Comparison of ENCODE assay signal across 16 cellular contexts in genomic region chr1:210129759-210130158, GRCh38.
DNase-seq lines count a peak whose midpoint lies in the region; ATAC-seq and TF ChIP-seq lines count a peak whose summit lies in the region.
"Had no signal": no experiment of that assay in that cellular context is flagged by ENCODE, and none has a peak within 500 bp of the region (broad histone marks: within the 10 kb centered on the region; RNA-seq: fewer than 3 reads in every experiment).

No MANE protein-coding gene starts in this region.

- no peak for TF ChIP-seq POLR2A in body of pancreas (IDR thresholded peaks at IDR 0.05)

- no peaks in the 10 kb centered on the region for H3K36me3 ChIP-seq in body of pancreas (replicated peaks in 1 of 2; ENCODE audit: insufficient read depth in 1 of 2, low read depth in 2 of 2)
- H3K36me3 ChIP-seq: cardiac muscle cell, sigmoid colon, thoracic aorta had no signal

- H3K27me3 ChIP-seq in body of pancreas, result no peaks in the 10 kb centered on the region
- H3K27me3 ChIP-seq: cardiac muscle cell, sigmoid colon had no signal

- H3K4me1 ChIP-seq in body of pancreas, result no peaks in the 10 kb centered on the region
- H3K4me1 ChIP-seq: sigmoid colon had no signal

- no peak overlapping the region for H3K4me3 ChIP-seq in body of pancreas
- H3K4me3 ChIP-seq: cardiac muscle cell, sigmoid colon, thoracic aorta had no signal

- H3K27ac ChIP-seq in body of pancreas, result no peak overlapping the region
- H3K27ac ChIP-seq: cardiac muscle cell, sigmoid colon, thoracic aorta had no signal

- no peak for TF ChIP-seq CTCF in body of pancreas (IDR thresholded peaks at IDR 0.05)

- intact Hi-C loops in body of pancreas (cut with DNase I), result no loop called here

- ATAC-seq in GM18907 (IDR thresholded peaks at IDR 0.05; ENCODE audit: unreplicated experiment) (peak; percentile 84), GM21528 (IDR thresholded peaks at IDR 0.05; ENCODE audit: low FRiP score, unreplicated experiment) (peak; percentile 67), HG03159 (IDR thresholded peaks at IDR 0.05; ENCODE audit: unreplicated experiment) (peak; percentile 84), body of pancreas (no peak)
- ATAC-seq: left colon had no signal

- H3K9me3 ChIP-seq in body of pancreas, result no peaks in the 10 kb centered on the region
- H3K9me3 ChIP-seq: sigmoid colon, thoracic aorta had no signal

- peak; percentile 75 for DNase-seq in foreskin melanocyte
- DNase-seq in A172 (ENCODE audit: low spot score), result no peak
- DNase-seq in NCI-H1436 treated with DMSO at 0.1 percent for 48 hours (lab: John Stamatoyannopoulos, UW), result no peak
- DNase-seq in body of pancreas, result no peak
- DNase-seq: activated CD4-positive, alpha-beta T cell treated with anti-CD3 and anti-CD28 coated beads for 1 hour; CD4-positive, alpha-beta memory T cell; head of caudate nucleus; Karpas-422; left colon; sigmoid colon; SW 1271 had no signal

- WGBS in body of pancreas, 2 donors, result 41 to 56% methylated on average over 2 of the region's 2 CpGs
